Comparison of ENCODE assay signal across 25 cellular contexts in the genomic region with DNA sequence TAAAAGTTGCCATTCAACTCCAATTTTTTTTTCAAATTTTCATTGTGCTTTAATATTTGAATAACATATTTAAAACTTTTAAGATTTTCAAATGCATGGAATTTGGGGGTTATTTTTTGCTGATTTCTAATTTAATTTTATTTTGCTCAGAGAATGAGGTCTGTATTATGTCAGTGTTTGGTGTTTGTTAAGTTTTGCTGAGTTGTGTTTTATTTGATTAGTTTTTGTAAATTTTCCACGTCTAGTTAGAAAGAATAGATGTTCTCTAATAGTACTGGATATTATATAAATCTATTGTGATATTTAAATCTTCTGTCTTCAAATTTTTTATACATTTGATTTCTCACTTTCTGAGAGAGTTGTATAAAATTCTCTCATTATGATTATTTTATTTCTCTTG.
DNase-seq lines count a peak whose midpoint lies in the region; ATAC-seq, FAIRE-seq and TF ChIP-seq lines count a peak whose summit lies in the region.
"Had no signal": no experiment of that assay in that cellular context is flagged by ENCODE, and none has a peak within 500 bp of the region (broad histone marks: within the 10 kb centered on the region; RNA-seq: fewer than 3 reads in every experiment).

No MANE protein-coding gene starts in this region.

- DNase-seq in HepG2 (ENCODE audit: low spot score) (no peak), right lobe of liver (no peak), frontal cortex (ENCODE audit: low spot score in 2 of 2) (no peak), pancreas (no peak), NCI-H446 (lab: John Stamatoyannopoulos, UW) (no peak)
- DNase-seq: ACHN; AML-193; BE2C; CD4-positive, alpha-beta T cell; CD8-positive, alpha-beta memory T cell; DMS 273 treated with DMSO at 0.1 percent for 48 hours; DMS79; EL; GDM1; GOT3; HFFc6 had no signal

- no peak overlapping the region for H3K9ac ChIP-seq in HepG2 (ENCODE audit: insufficient read depth, low read depth, low read length)
- H3K9ac ChIP-seq: BLaER1 treated with 17β-estradiol and CSF1 and Interleukin-3, amounts not matched to agents 10 nM and 100 nM had no signal

- ATAC-seq in HepG2 (no peak), right lobe of liver (no peak), pancreas (no peak), GM18861 (IDR thresholded peaks at IDR 0.05; ENCODE audit: unreplicated experiment) (no peak), GM18867 (IDR thresholded peaks at IDR 0.05; ENCODE audit: unreplicated experiment) (no peak)
- ATAC-seq: GM12878 had no signal

- H3K36me3 ChIP-seq in HepG2 (replicated peaks in 1 of 2; ENCODE audit: control insufficient read depth in 1 of 2, insufficient read depth in 2 of 2, low read length in 2 of 2) (no peaks in the 10 kb centered on the region), right lobe of liver (no peaks in the 10 kb centered on the region), pancreas (no peaks in the 10 kb centered on the region)
- H3K36me3 ChIP-seq: BE2C; BLaER1 treated with 17β-estradiol and CSF1 and Interleukin-3, amounts not matched to agents 10 nM and 100 nM; HAP-1 had no signal

- WGBS in HepG2 (ENCODE audit: low lambda C conversion rate), result 0% methylated on average over 1 of the region's 1 CpG
- 35% methylated on average over 1 of the region's 1 CpG for WGBS in right lobe of liver (ENCODE audit: insufficient coverage, low coverage, low lambda C conversion rate, missing lambda C conversion rate)
- 56 to 70% methylated on average over 1 of the region's 1 CpG for WGBS in pancreas, 2 donors

- H3K27ac ChIP-seq in HepG2 (ENCODE audit: extremely low read length, insufficient read depth, low read length) (no peak overlapping the region), right lobe of liver (no peak overlapping the region), pancreas (no peak overlapping the region)
- H3K27ac ChIP-seq: 22Rv1; BLaER1 treated with 17β-estradiol and CSF1 and Interleukin-3, amounts not matched to agents 10 nM and 100 nM had no signal

- H2AFZ ChIP-seq in HepG2 (ENCODE audit: low read length), result no peak overlapping the region

- no peaks in the 10 kb centered on the region for H3K79me2 ChIP-seq in HepG2 (ENCODE audit: insufficient read depth, low read length)

- in situ Hi-C loops in HepG2 (cut with HindIII; ENCODE audit: extremely low pct_ligation_motif_present, low pct_unique_long_range_greater_than_20kb), result no loop called here

- H3K9me3 ChIP-seq in HepG2 (ENCODE audit: low read length) (no peaks in the 10 kb centered on the region), right lobe of liver (no peaks in the 10 kb centered on the region), pancreas (no peaks in the 10 kb centered on the region)
- H3K9me3 ChIP-seq: BE2C; BLaER1 treated with 17β-estradiol and CSF1 and Interleukin-3, amounts not matched to agents 10 nM and 100 nM; HAP-1 had no signal

- no peak for TF ChIP-seq CTCF in HepG2 (CRISPR knock-in tag; IDR thresholded peaks at IDR 0.05)
- TF ChIP-seq CTCF in right lobe of liver (IDR thresholded peaks at IDR 0.05), result no peak
- TF ChIP-seq CTCF in pancreas (IDR thresholded peaks at IDR 0.05), result no peak

- intact Hi-C loops in HepG2 (cut with micrococcal nuclease; ENCODE audit: unreplicated experiment), result no loop called here
- intact Hi-C loops in right lobe of liver (cut with DNase I), result no loop called here
- intact Hi-C loops in pancreas (cut with DNase I), result no loop called here

- no peak for TF ChIP-seq RAD21 in HepG2 (CRISPR knock-in tag; IDR thresholded peaks at IDR 0.05)

- H3K27me3 ChIP-seq in HepG2 (ENCODE audit: control insufficient read depth in 1 of 2, insufficient read depth in 2 of 2, low read length in 2 of 2) (no peaks in the 10 kb centered on the region), right lobe of liver (no peaks in the 10 kb centered on the region), pancreas (no peaks in the 10 kb centered on the region)
- H3K27me3 ChIP-seq: BE2C; BLaER1 treated with 17β-estradiol and CSF1 and Interleukin-3, amounts not matched to agents 10 nM and 100 nM had no signal

- no peak overlapping the region for H3K4me2 ChIP-seq in HepG2 (ENCODE audit: low read depth, low read length)
- H3K4me2 ChIP-seq: BLaER1 treated with 17β-estradiol and CSF1 and Interleukin-3, amounts not matched to agents 10 nM and 100 nM had no signal

- H4K20me1 ChIP-seq in HepG2 (ENCODE audit: insufficient read depth, low read length), result no peaks in the 10 kb centered on the region
- H4K20me1 ChIP-seq: BLaER1 treated with 17β-estradiol and CSF1 and Interleukin-3, amounts not matched to agents 10 nM and 100 nM had no signal

- no peaks in the 10 kb centered on the region for H3K4me1 ChIP-seq in HepG2 (ENCODE audit: insufficient read depth, low read length)
- no peaks in the 10 kb centered on the region for H3K4me1 ChIP-seq in right lobe of liver
- H3K4me1 ChIP-seq in pancreas, result no peaks in the 10 kb centered on the region
- H3K4me1 ChIP-seq: BLaER1 treated with 17β-estradiol and CSF1 and Interleukin-3, amounts not matched to agents 10 nM and 100 nM; HAP-1 had no signal

- no peak for TF ChIP-seq POLR2A in HepG2 (IDR thresholded peaks at IDR 0.05; ENCODE audit: insufficient read depth in 1 of 2, low read depth in 2 of 2, low read length in 2 of 2)
- TF ChIP-seq POLR2A in right lobe of liver (IDR thresholded peaks at IDR 0.05), result no peak

- FAIRE-seq in HepG2 (lab: Jason Lieb, UNC) (no peak), frontal cortex (lab: Jason Lieb, UNC) (peak; percentile 86), pancreas (lab: Jason Lieb, UNC) (peak; percentile 17)
- FAIRE-seq: A204.1, D721Med, GM12878, H54 had no signal

- POLR2A ChIA-PET in HepG2 (lab: Yijun Ruan, JAX), result no interaction called here

- BruUV-seq in HepG2 (replicated peaks; lab: Mats Ljungman, UMichigan), result no TSS peak

- TF ChIP-seq EP300 in HepG2 (IDR thresholded peaks at IDR 0.05; ENCODE audit: low read depth in 2 of 2, low read length in 2 of 2), result no peak
- TF ChIP-seq EP300 in HepG2 (CRISPR knock-in tag; IDR thresholded peaks at IDR 0.05; ENCODE audit: borderline replicate concordance), result no peak

- CTCF ChIA-PET in HepG2 (lab: Yijun Ruan, JAX; ENCODE audit: low intra/inter-chr PET ratio, low total read pairs), result no interaction called here

- no peak overlapping the region for H3K4me3 ChIP-seq in HepG2 (replicated peaks in 1 of 3; ENCODE audit: insufficient read depth in 1 of 3, low read depth in 2 of 3, low read length in 3 of 3)
- H3K4me3 ChIP-seq in right lobe of liver, result no peak overlapping the region
- no peak overlapping the region for H3K4me3 ChIP-seq in pancreas
- H3K4me3 ChIP-seq: BLaER1 treated with 17β-estradiol and CSF1 and Interleukin-3, amounts not matched to agents 10 nM and 100 nM; GM12878; HAP-1 had no signal

TF ChIP-seq in HepG2, 621 proteins besides CTCF, POLR2A, EP300 and RAD21:
- TF ChIP-seq MAFF (IDR thresholded peaks at IDR 0.05; ENCODE audit: low read depth, low read length) (peak; percentile 46; the same call in 1 of the 2 replicates), MAFK (conservative IDR thresholded peaks at IDR 0.05 in 1 of 2, IDR thresholded peaks at IDR 0.05 in 1 of 2; ENCODE audit: low read length in 2 of 2) (peak in 1 of 2 experiments; percentile 57; a peak in 1 of 4 replicates), MTF1 (CRISPR knock-in tag; IDR thresholded peaks at IDR 0.05) (no peak)
TF ChIP-seq in HepG2: peak in this region for 2.
